Comparison of ENCODE assay signal across 9 cellular contexts in genomic region chr18:35577045-35577848, GRCh38. TPM values are rescaled to one million over a fixed set of nuclear protein-coding genes. Genes with fewer than 3 reads are reported as not detected.
DNase-seq lines count a peak whose midpoint lies in the region; ATAC-seq and TF ChIP-seq lines count a peak whose summit lies in the region.
"Had no signal": no experiment of that assay in that cellular context is flagged by ENCODE, and none has a peak within 500 bp of the region (broad histone marks: within the 10 kb centered on the region; RNA-seq: fewer than 3 reads in every experiment).

No MANE protein-coding gene starts in this region.

- no peak for TF ChIP-seq EP300 in upper lobe of left lung (IDR thresholded peaks at IDR 0.05)

- H2AFZ ChIP-seq in mesenchymal stem cell (ENCODE audit: low read depth, low read length) = no peak overlapping the region

- H3K9me3 ChIP-seq in mesenchymal stem cell (ENCODE audit: control insufficient read depth, low read length) (no peaks in the 10 kb centered on the region), upper lobe of left lung (no peaks in the 10 kb centered on the region)

- H3K36me3 ChIP-seq in mesenchymal stem cell (ENCODE audit: control insufficient read depth in 1 of 2, insufficient read depth in 2 of 2, low read depth in 1 of 2, low read length in 2 of 2) (no peaks in the 10 kb centered on the region), upper lobe of left lung (no peaks in the 10 kb centered on the region)

- no peak overlapping the region for H3K23ac ChIP-seq in mesenchymal stem cell (ENCODE audit: low read length in 2 of 2)

- H3K4me3 ChIP-seq in mesenchymal stem cell (ENCODE audit: insufficient read depth in 1 of 2, low read depth in 1 of 2, low read length in 2 of 2) (no peak overlapping the region), upper lobe of left lung (no peak overlapping the region)

- no peak overlapping the region for H4K91ac ChIP-seq in mesenchymal stem cell (ENCODE audit: low read length)

- no peak overlapping the region for H3K4ac ChIP-seq in mesenchymal stem cell (ENCODE audit: low read depth in 1 of 2, low read length in 2 of 2)

- no peak overlapping the region for H2BK5ac ChIP-seq in mesenchymal stem cell (ENCODE audit: low read depth, low read length, poor library complexity, severe bottlenecking)

- H2BK120ac ChIP-seq in mesenchymal stem cell (ENCODE audit: low read depth, low read length) = no peak overlapping the region

- no peak overlapping the region for H3K4me2 ChIP-seq in mesenchymal stem cell (ENCODE audit: low read length, poor library complexity, severe bottlenecking)

- WGBS in mesenchymal stem cell = 96% methylated on average over 4 of the region's 8 CpGs
- 86 to 87% methylated on average over 8 of the region's 8 CpGs for WGBS in upper lobe of left lung, 2 donors

- peak overlapping the region; percentile 90 for H3K27ac ChIP-seq in mesenchymal stem cell (ENCODE audit: low read length, poor library complexity, severe bottlenecking)
- no peak overlapping the region for H3K27ac ChIP-seq in upper lobe of left lung

- no peak overlapping the region for H3K9ac ChIP-seq in mesenchymal stem cell (ENCODE audit: low read length)

- no peak for TF ChIP-seq CTCF in upper lobe of left lung (IDR thresholded peaks at IDR 0.05)

- peak; percentile 82 for ATAC-seq in GM18870 (IDR thresholded peaks at IDR 0.05; ENCODE audit: unreplicated experiment)
- peak; percentile 54 for ATAC-seq in GM21717 (IDR thresholded peaks at IDR 0.05; ENCODE audit: unreplicated experiment)
- peak; percentile 56 for ATAC-seq in HG03457 (IDR thresholded peaks at IDR 0.05; ENCODE audit: unreplicated experiment)
- ATAC-seq in upper lobe of left lung (ENCODE audit: low FRiP score in 2 of 2) = no peak

- no peak for TF ChIP-seq POLR2A in upper lobe of left lung (IDR thresholded peaks at IDR 0.05)

- H2BK12ac ChIP-seq in mesenchymal stem cell (ENCODE audit: low read length in 2 of 2) = no peak overlapping the region

- H3K27me3 ChIP-seq in mesenchymal stem cell (ENCODE audit: control insufficient read depth in 1 of 2, insufficient read depth in 1 of 2, low read length in 2 of 2) (no peaks in the 10 kb centered on the region), upper lobe of left lung (no peaks in the 10 kb centered on the region)

- DNase-seq in mesenchymal stem cell = no peak
- no peak for DNase-seq in upper lobe of left lung
- DNase-seq in DMS153 (lab: John Stamatoyannopoulos, UW) = no peak
- no peak for DNase-seq in activated CD4-positive, alpha-beta T cell treated with anti-CD3 and anti-CD28 coated beads for 4 hours
- no peak for DNase-seq in NCI-H446 treated with DMSO at 0.1 percent for 48 hours (lab: John Stamatoyannopoulos, UW)
- DNase-seq: activated gamma-delta T cell treated with Interleukin-2 at 50 U/mL for 16 hours had no signal

- H3K4me1 ChIP-seq in mesenchymal stem cell (ENCODE audit: control insufficient read depth, insufficient read depth, low read depth, low read length) (peaks cover 8% of the 10 kb centered on the region), upper lobe of left lung (peaks cover 2 to 8% (median 2%) of the 10 kb centered on the region in 4 donors)

- peak overlapping the region; percentile 17 for H2AK5ac ChIP-seq in mesenchymal stem cell (ENCODE audit: low read length, severe bottlenecking)

- no peak overlapping the region for H4K8ac ChIP-seq in mesenchymal stem cell (ENCODE audit: low read length)

- peaks cover 5% of the 10 kb centered on the region for H3K79me1 ChIP-seq in mesenchymal stem cell (replicated peaks; ENCODE audit: low read length, poor library complexity, severe bottlenecking)

- H2BK15ac ChIP-seq in mesenchymal stem cell (ENCODE audit: low read depth, poor library complexity, severe bottlenecking) = no peak overlapping the region

- H3K18ac ChIP-seq in mesenchymal stem cell (ENCODE audit: low read depth in 1 of 2, low read length in 2 of 2) = no peak overlapping the region

- no peak overlapping the region for H3K14ac ChIP-seq in mesenchymal stem cell (ENCODE audit: low read length in 2 of 2)

RNA-seq across cellular contexts. Expression of gene GALNT1, which starts 4.3 kb away (rescaled TPM):
- polyA plus RNA-seq in mesenchymal stem cell (2013, experiment 1 of 2) = 125 TPM
- polyA plus RNA-seq in mesenchymal stem cell (2013, experiment 2 of 2) = 124 TPM
- total RNA-seq in upper lobe of left lung = 10 to 100 TPM; 15.0 to 70.9 (median 38.3) TPM

Comparison
In these comparisons a context has a peak if more than half of its experiments do, and no peak if none do; other contexts are left out.
1. ATAC-seq: peak in GM18870 (single experiment), GM21717 (single experiment) and HG03457 (single experiment); none in upper lobe of left lung (0 of 2).